8 cellular contexts compared by ENCODE assay signal in the genomic region with DNA sequence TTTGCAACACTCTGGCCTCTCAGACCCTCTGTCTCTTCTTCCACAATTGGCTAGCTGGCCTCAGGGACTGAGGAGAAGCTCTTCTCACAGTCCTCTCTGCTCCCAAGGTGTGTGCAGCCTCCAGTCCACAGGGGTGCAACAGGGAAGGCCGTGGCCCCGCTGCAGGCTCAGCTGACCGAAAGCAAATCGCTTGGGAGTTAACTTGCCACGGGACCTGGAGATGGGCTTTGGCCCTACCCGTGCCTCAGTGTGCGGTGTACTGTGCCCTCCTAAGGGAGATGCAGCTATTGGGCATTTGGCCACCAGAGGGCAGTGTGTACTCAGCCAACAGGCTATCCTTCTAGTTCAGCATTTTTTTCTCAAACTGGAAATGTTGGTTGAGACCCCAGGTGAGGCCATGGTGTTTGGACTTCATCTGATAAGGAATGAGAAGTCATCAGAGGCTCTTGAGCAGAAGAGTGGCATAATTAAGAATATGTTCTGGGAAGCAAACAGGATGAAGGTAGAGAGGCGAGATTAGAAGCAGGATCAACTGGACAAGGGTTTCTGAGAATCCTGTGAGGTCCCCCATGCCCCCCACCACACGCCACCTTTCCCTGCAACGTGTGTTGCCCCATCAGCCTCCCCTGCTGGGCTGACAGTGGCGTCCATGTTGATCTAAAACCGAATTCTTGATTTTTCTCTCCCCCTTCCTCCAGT. TPM values are rescaled to one million over a fixed set of nuclear protein-coding genes. Genes with fewer than 3 reads are reported as not detected.
DNase-seq lines count a peak whose midpoint lies in the region; ATAC-seq and TF ChIP-seq lines count a peak whose summit lies in the region.

No MANE protein-coding gene starts in this region.

- DNase-seq in CD8-positive, alpha-beta memory T cell, result peak; percentile 59 to 87 (median 73)
- DNase-seq in HFF-Myc (ENCODE audit: extremely low read depth, low read depth) (peak; percentile 72), NCI-H69 (lab: John Stamatoyannopoulos, UW) (peak; percentile 61), dorsolateral prefrontal cortex (peak; percentile 79 to 91 (median 88)), lower lobe of right lung (peak; percentile 86)
- peak; percentile 78 to 81 for DNase-seq in activated CD4-positive, alpha-beta T cell treated with anti-CD3 and anti-CD28 coated beads, Interleukin-2, amount 50 U/mL, for 24 hours (ENCODE audit: low read depth in 1 of 2, low spot score in 1 of 2)
- DNase-seq in stimulated activated CD8-positive, alpha-beta memory T cell treated with anti-CD3 and anti-CD28 coated beads, Interleukin-12 subunit alpha, Interleukin-12 subunit beta, amount 100 ng/mL, for 4 hours (ENCODE audit: low read depth), result peak; percentile 57

- ATAC-seq in lower lobe of right lung (peak; percentile 90 to 93), GM18861 (IDR thresholded peaks at IDR 0.05; ENCODE audit: unreplicated experiment) (no peak)

- CTCF ChIA-PET in CD8-positive, alpha-beta memory T cell (lab: Charles Lee), result interaction anchor here (0.7 to 8.4 kb wide), 15 partner anchors 10 to 821 kb away, joined by 3 to 97 read pairs (median 3); partner anchors contain the start of genes MED8 and SZT2

- H3K27me3 Mint-ChIP-seq in CD8-positive, alpha-beta memory T cell, result peaks cover 3 to 7% of the 10 kb centered on the region in 2 donors

- peaks cover 0 to 2% (median 0%) of the 10 kb centered on the region in 3 donors for H3K4me1 Mint-ChIP-seq in CD8-positive, alpha-beta memory T cell

- no peak overlapping the region for H3K27ac ChIP-seq in CD8-positive, alpha-beta memory T cell (ENCODE audit: low read depth, low read length)
- H3K27ac ChIP-seq in dorsolateral prefrontal cortex (peak overlapping the region in 3 of 59 donors; percentile 13 to 49 (median 27)), lower lobe of right lung (no peak overlapping the region)

- no peaks in the 10 kb centered on the region for H3K36me3 ChIP-seq in CD8-positive, alpha-beta memory T cell (ENCODE audit: insufficient read depth, low read length)
- H3K36me3 ChIP-seq in lower lobe of right lung, result no peaks in the 10 kb centered on the region

- H3K9me3 Mint-ChIP-seq in CD8-positive, alpha-beta memory T cell, result no peaks in the 10 kb centered on the region

- POLR2A ChIA-PET in CD8-positive, alpha-beta memory T cell (lab: Charles Lee), result no interaction called here

- H3K27ac Mint-ChIP-seq in CD8-positive, alpha-beta memory T cell, result peak overlapping the region in 1 of 8 donors; percentile 66

- intact Hi-C loops in dorsolateral prefrontal cortex (cut with DNase I) (loop anchor here (2.0 to 10.0 kb wide), 7 partner anchors 158 to 808 kb away; partner anchors contain the start of genes ARTN (in 1 of the 2) and SLC6A9 (in 1 of the 2)), lower lobe of right lung (cut with DNase I) (loop anchor here (10.0 kb wide), 1 partner anchor 188 kb away; no protein-coding TSS in a partner anchor)

- H3K4me1 ChIP-seq in CD8-positive, alpha-beta memory T cell (ENCODE audit: insufficient read depth, low read length), result no peaks in the 10 kb centered on the region
- H3K4me1 ChIP-seq in lower lobe of right lung, result peaks cover 25% of the 10 kb centered on the region

- no peaks in the 10 kb centered on the region for H3K9me3 ChIP-seq in CD8-positive, alpha-beta memory T cell (ENCODE audit: low read length)
- no peaks in the 10 kb centered on the region for H3K9me3 ChIP-seq in lower lobe of right lung

- H3K4me3 Mint-ChIP-seq in CD8-positive, alpha-beta memory T cell, result no peak overlapping the region

- no peaks in the 10 kb centered on the region for H3K36me3 Mint-ChIP-seq in CD8-positive, alpha-beta memory T cell

- H3K27me3 ChIP-seq in CD8-positive, alpha-beta memory T cell (ENCODE audit: insufficient read depth, low read length, poor library complexity, severe bottlenecking), result no peaks in the 10 kb centered on the region
- H3K27me3 ChIP-seq in dorsolateral prefrontal cortex, result no peaks in the 10 kb centered on the region
- H3K27me3 ChIP-seq in lower lobe of right lung (ENCODE audit: low read depth), result no peaks in the 10 kb centered on the region

- peak; percentile 93 for TF ChIP-seq CTCF in HFF-Myc (IDR thresholded peaks at IDR 0.05; ENCODE audit: low read depth, low read length, missing control alignments)
- peak; percentile 91 to 100 (median 97) for TF ChIP-seq CTCF in dorsolateral prefrontal cortex (IDR thresholded peaks at IDR 0.05 in 54 of 56, conservative IDR thresholded peaks at IDR 0.05 in 2 of 56; ENCODE audit: low read depth in 1 of 56, partially characterized antibody in 56 of 56)
- peak; percentile 95 for TF ChIP-seq CTCF in lower lobe of right lung (IDR thresholded peaks at IDR 0.05)

- H3K4me3 ChIP-seq in CD8-positive, alpha-beta memory T cell (ENCODE audit: low read length), result no peak overlapping the region
- H3K4me3 ChIP-seq in HFF-Myc (replicated peaks; ENCODE audit: low read depth, low read length) (no peak overlapping the region), dorsolateral prefrontal cortex (no peak overlapping the region), lower lobe of right lung (no peak overlapping the region)

RNA-seq across cellular contexts. Expression of gene TMEM125, which starts 42.5 kb away (rescaled TPM):
- not detected for total RNA-seq in CD8-positive, alpha-beta memory T cell
- not detected for polyA plus RNA-seq in CD8-positive, alpha-beta memory T cell
- 10 to 100 TPM in 68 of 120 experiments, 1 to 10 TPM in 52; 1.0 to 62.8 (median 11.5) TPM for total RNA-seq in dorsolateral prefrontal cortex
- total RNA-seq in lower lobe of right lung, result 197 TPM

RNA-seq across cellular contexts. Expression of gene CFAP57, which starts 55.2 kb away (rescaled TPM):
- under 1 TPM; 0.26 to 0.33 TPM for total RNA-seq in CD8-positive, alpha-beta memory T cell
- polyA plus RNA-seq in CD8-positive, alpha-beta memory T cell, result not detected
- 1 to 10 TPM in 89 of 120 experiments, under 1 TPM in 31; 0.50 to 4.2 (median 1.6) TPM for total RNA-seq in dorsolateral prefrontal cortex
- 4.1 TPM for total RNA-seq in lower lobe of right lung

RNA-seq across cellular contexts. Expression of gene EBNA1BP2, which starts 55.2 kb away (rescaled TPM):
- total RNA-seq in CD8-positive, alpha-beta memory T cell, result 100 to 1,000 TPM; 168 to 173 TPM
- polyA plus RNA-seq in CD8-positive, alpha-beta memory T cell, result 53.9 TPM
- total RNA-seq in dorsolateral prefrontal cortex, result 10 to 100 TPM; 24.8 to 71.9 (median 48.9) TPM
- total RNA-seq in lower lobe of right lung, result 29.3 TPM

RNA-seq across cellular contexts. Expression of gene C1orf210, which starts 58.1 kb away (rescaled TPM):
- not detected for total RNA-seq in CD8-positive, alpha-beta memory T cell
- not detected for polyA plus RNA-seq in CD8-positive, alpha-beta memory T cell
- total RNA-seq in dorsolateral prefrontal cortex (under 1 TPM in 12 of 120 experiments, not detected in 108; 0.22 to 0.88 (median 0.48) TPM), lower lobe of right lung (19.1 TPM)
